8 cellular contexts compared by ENCODE assay signal in the genomic region with DNA sequence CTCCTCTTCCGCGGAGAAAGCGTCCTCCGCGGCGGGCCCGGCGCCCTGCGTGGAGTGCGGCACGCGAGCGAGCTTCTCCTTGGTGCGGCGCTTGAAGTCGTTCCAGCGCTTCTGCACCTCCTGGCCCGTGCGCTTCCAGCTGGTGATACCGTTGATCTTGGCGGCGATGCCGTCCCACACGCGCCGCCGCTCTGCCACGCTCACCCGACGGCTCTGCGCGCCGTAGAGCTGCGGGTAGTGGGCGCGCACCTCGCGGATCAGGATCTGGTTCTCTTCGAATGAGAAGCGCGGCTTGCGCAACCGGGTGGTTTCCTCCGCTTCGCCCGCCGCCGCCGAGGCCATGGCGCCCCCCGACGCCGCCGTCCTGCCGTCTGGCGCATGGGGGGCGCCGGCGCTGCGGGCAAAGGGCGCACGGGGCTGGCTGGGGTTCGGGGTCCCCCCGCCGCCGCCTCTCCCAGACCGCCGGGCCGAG. TPM values are rescaled to one million over a fixed set of nuclear protein-coding genes. Genes with fewer than 3 reads are reported as not detected.
A peak's percentile ranks its signal among the peaks of the same experiment; 100 is the strongest.
DNase-seq lines count a peak whose midpoint lies in the region; ATAC-seq and TF ChIP-seq lines count a peak whose summit lies in the region.

No MANE protein-coding gene starts in this region.

- DNase-seq in activated CD4-positive, alpha-beta T cell treated with anti-CD3 and anti-CD28 coated beads, Interleukin-2, amount 10 ng/mL, durations not matched to agents 7 days and 5 days, result peak; percentile 27
- DNase-seq in activated CD4-positive, alpha-beta T cell treated with anti-CD3 and anti-CD28 coated beads for 4 hours, result no peak
- DNase-seq in UCSD-AML1 (lab: John Stamatoyannopoulos, UW; ENCODE audit: unreplicated experiment), result peak; percentile 40
- peak; percentile 46 to 52 for DNase-seq in erythroblast (lab: John Stamatoyannopoulos, UW)
- DNase-seq in nephron progenitor cell, result peak; percentile 59
- DNase-seq in inferior parietal cortex (ENCODE audit: extremely low spot score), result no peak

- ATAC-seq in GM18861 (IDR thresholded peaks at IDR 0.05; ENCODE audit: unreplicated experiment) (no peak), HG02884 (IDR thresholded peaks at IDR 0.05; ENCODE audit: unreplicated experiment) (no peak)

- no peaks in the 10 kb centered on the region for H3K9me3 Mint-ChIP-seq in activated CD4-positive, alpha-beta T cell treated with anti-CD3 and anti-CD28 coated beads, Interleukin-2, amount 10 ng/mL, durations not matched to agents 7 days and 5 days
- H3K9me3 Mint-ChIP-seq in nephron progenitor cell, result no peaks in the 10 kb centered on the region

- H3K4me1 Mint-ChIP-seq in activated CD4-positive, alpha-beta T cell treated with anti-CD3 and anti-CD28 coated beads, Interleukin-2, amount 10 ng/mL, durations not matched to agents 7 days and 5 days, result peaks cover 25% of the 10 kb centered on the region
- peaks cover 10% of the 10 kb centered on the region for H3K4me1 Mint-ChIP-seq in nephron progenitor cell

- peaks cover 21% of the 10 kb centered on the region for H3K36me3 Mint-ChIP-seq in activated CD4-positive, alpha-beta T cell treated with anti-CD3 and anti-CD28 coated beads, Interleukin-2, amount 10 ng/mL, durations not matched to agents 7 days and 5 days (ENCODE audit: low read depth)
- peaks cover 26% of the 10 kb centered on the region for H3K36me3 Mint-ChIP-seq in nephron progenitor cell (ENCODE audit: low read depth)

- TF ChIP-seq CTCF in nephron progenitor cell (IDR thresholded peaks at IDR 0.05), result no peak

- POLR2A ChIA-PET in activated CD4-positive, alpha-beta T cell treated with anti-CD3 and anti-CD28 coated beads, Interleukin-2, amount 10 ng/mL, durations not matched to agents 7 days and 5 days (lab: Charles Lee), result no interaction called here

- no peak overlapping the region for H3K27ac Mint-ChIP-seq in activated CD4-positive, alpha-beta T cell treated with anti-CD3 and anti-CD28 coated beads, Interleukin-2, amount 10 ng/mL, durations not matched to agents 7 days and 5 days
- H3K27ac Mint-ChIP-seq in nephron progenitor cell, result no peak overlapping the region

- H3K27me3 Mint-ChIP-seq in activated CD4-positive, alpha-beta T cell treated with anti-CD3 and anti-CD28 coated beads, Interleukin-2, amount 10 ng/mL, durations not matched to agents 7 days and 5 days, result peaks cover 3% of the 10 kb centered on the region
- peaks cover 40% of the 10 kb centered on the region for H3K27me3 Mint-ChIP-seq in nephron progenitor cell (ENCODE audit: low read depth, poor library complexity)

- H3K4me3 Mint-ChIP-seq in activated CD4-positive, alpha-beta T cell treated with anti-CD3 and anti-CD28 coated beads, Interleukin-2, amount 10 ng/mL, durations not matched to agents 7 days and 5 days, result peak overlapping the region; percentile 65
- H3K4me3 Mint-ChIP-seq in nephron progenitor cell, result peak overlapping the region; percentile 62

- CTCF ChIA-PET in activated CD4-positive, alpha-beta T cell treated with anti-CD3 and anti-CD28 coated beads, Interleukin-2, amount 10 ng/mL, durations not matched to agents 7 days and 5 days (lab: Charles Lee), result interaction anchor here (0.8 to 2.4 kb wide), 5 partner anchors 9 to 722 kb away, joined by 3 to 6 read pairs (median 5); no protein-coding TSS in a partner anchor

- no peak for TF ChIP-seq POLR2A in erythroblast (IDR thresholded peaks at IDR 0.05; ENCODE audit: low read length)

RNA-seq across cellular contexts. Expression of a gene that starts 0.9 kb away (rescaled TPM):
- total RNA-seq in activated CD4-positive, alpha-beta T cell treated with anti-CD3 and anti-CD28 coated beads, Interleukin-2, amount 10 ng/mL, durations not matched to agents 7 days and 5 days, result 10 to 100 TPM in 1 of 2 experiments, 1 to 10 TPM in 1; 9.7 to 11.4 TPM

RNA-seq across cellular contexts. Expression of a gene that starts 13.1 kb away (rescaled TPM):
- not detected for total RNA-seq in activated CD4-positive, alpha-beta T cell treated with anti-CD3 and anti-CD28 coated beads, Interleukin-2, amount 10 ng/mL, durations not matched to agents 7 days and 5 days

RNA-seq across cellular contexts. Expression of a gene that starts 15.5 kb away (rescaled TPM):
- total RNA-seq in activated CD4-positive, alpha-beta T cell treated with anti-CD3 and anti-CD28 coated beads, Interleukin-2, amount 10 ng/mL, durations not matched to agents 7 days and 5 days, result 10 to 100 TPM; 17.5 to 19.1 TPM

RNA-seq across cellular contexts. Expression of a gene that starts 37.3 kb away (rescaled TPM):
- not detected for total RNA-seq in activated CD4-positive, alpha-beta T cell treated with anti-CD3 and anti-CD28 coated beads, Interleukin-2, amount 10 ng/mL, durations not matched to agents 7 days and 5 days

RNA-seq across cellular contexts. Expression of a gene that starts 38.5 kb away (rescaled TPM):
- 10 to 100 TPM; 91.0 to 98.0 TPM for total RNA-seq in activated CD4-positive, alpha-beta T cell treated with anti-CD3 and anti-CD28 coated beads, Interleukin-2, amount 10 ng/mL, durations not matched to agents 7 days and 5 days

Comparison
In these comparisons a context has a peak if more than half of its experiments do, and no peak if none do; other contexts are left out.
1. DNase-seq: peak in activated CD4-positive, alpha-beta T cell treated with anti-CD3 and anti-CD28 coated beads, Interleukin-2, amount 10 ng/mL, durations not matched to agents 7 days and 5 days (single experiment), UCSD-AML1 (single experiment), erythroblast (2 of 2) and nephron progenitor cell (single experiment); none in activated CD4-positive, alpha-beta T cell treated with anti-CD3 and anti-CD28 coated beads for 4 hours (0 of 2) and inferior parietal cortex (single experiment).